Comparison of ENCODE assay signal across 8 cellular contexts in genomic region chr9:93501406-93501805, GRCh38. TPM values are rescaled to one million over a fixed set of nuclear protein-coding genes. Genes with fewer than 3 reads are reported as not detected.
DNase-seq lines count a peak whose midpoint lies in the region; ATAC-seq, FAIRE-seq and TF ChIP-seq lines count a peak whose summit lies in the region.

No MANE protein-coding gene starts in this region.

- peak overlapping the region; percentile 65 for H3K27ac ChIP-seq in CD4-positive, CD25-positive, alpha-beta regulatory T cell (ENCODE audit: insufficient read depth, low read length, poor library complexity, severe bottlenecking)
- H3K27ac ChIP-seq in endothelial cell of umbilical vein (ENCODE audit: insufficient read depth, low read depth, low read length) (peak overlapping the region; percentile 46), osteoblast (ENCODE audit: low read depth, low read length) (peak overlapping the region; percentile 8)

- no peaks in the 10 kb centered on the region for H3K27me3 ChIP-seq in CD4-positive, CD25-positive, alpha-beta regulatory T cell (ENCODE audit: control insufficient read depth, insufficient read depth, low read length)
- H3K27me3 ChIP-seq in endothelial cell of umbilical vein (ENCODE audit: control insufficient read depth in 2 of 2, insufficient read depth in 2 of 2, low read length in 2 of 2) (no peaks in the 10 kb centered on the region), osteoblast (ENCODE audit: insufficient read depth, low read length) (no peaks in the 10 kb centered on the region)

- dilution Hi-C loops in endothelial cell of umbilical vein (cut with MboI; ENCODE audit: extremely low pct_ligation_motif_present, low sequenced_read_pairs): no loop called here

- peak overlapping the region; percentile 80 to 90 (median 85) for H3K4me3 Mint-ChIP-seq in CD4-positive, CD25-positive, alpha-beta regulatory T cell
- H3K4me3 Mint-ChIP-seq in nephron progenitor cell: no peak overlapping the region

- H3K27me3 Mint-ChIP-seq in CD4-positive, CD25-positive, alpha-beta regulatory T cell: no peaks in the 10 kb centered on the region
- H3K27me3 Mint-ChIP-seq in nephron progenitor cell (ENCODE audit: low read depth, poor library complexity): no peaks in the 10 kb centered on the region

- intact Hi-C loops in endothelial cell of umbilical vein (cut with micrococcal nuclease): loop anchor here (5.0 kb wide), 1 partner anchor 49 kb away; the partner anchor contains the start of genes FAM120A and FAM120AOS

- peak overlapping the region; percentile 94 to 97 (median 97) for H3K27ac Mint-ChIP-seq in CD4-positive, CD25-positive, alpha-beta regulatory T cell
- H3K27ac Mint-ChIP-seq in nephron progenitor cell: no peak overlapping the region

- H2AFZ ChIP-seq in endothelial cell of umbilical vein (ENCODE audit: low read depth, low read length) (no peak overlapping the region), osteoblast (ENCODE audit: low read length) (peak overlapping the region; percentile 3)

- H3K79me2 ChIP-seq in endothelial cell of umbilical vein (ENCODE audit: control insufficient read depth, insufficient read depth, low read length) (peaks cover 69% of the 10 kb centered on the region), osteoblast (ENCODE audit: insufficient read depth, low read length) (peaks cover 65% of the 10 kb centered on the region)

- peaks cover 38 to 65% (median 45%) of the 10 kb centered on the region in 4 donors for H3K4me1 Mint-ChIP-seq in CD4-positive, CD25-positive, alpha-beta regulatory T cell
- H3K4me1 Mint-ChIP-seq in nephron progenitor cell: peaks cover 10% of the 10 kb centered on the region

- no TSS peak for BruUV-seq in endothelial cell of umbilical vein (replicated peaks; lab: Mats Ljungman, UMichigan)

- peak overlapping the region; percentile 29 for H3K9ac ChIP-seq in endothelial cell of umbilical vein (replicated peaks; ENCODE audit: extremely low read depth, insufficient read depth, low read length)

- H3K9me3 Mint-ChIP-seq in CD4-positive, CD25-positive, alpha-beta regulatory T cell: no peaks in the 10 kb centered on the region
- no peaks in the 10 kb centered on the region for H3K9me3 Mint-ChIP-seq in nephron progenitor cell

- no peak for TF ChIP-seq POLR2A in endothelial cell of umbilical vein (IDR thresholded peaks at IDR 0.05; ENCODE audit: low read depth, low read length)

- H3K4me2 ChIP-seq in endothelial cell of umbilical vein (ENCODE audit: insufficient read depth, low read length) (peak overlapping the region; percentile 84), osteoblast (ENCODE audit: insufficient read depth, low read length) (peak overlapping the region; percentile 65)

- FAIRE-seq in endothelial cell of umbilical vein (lab: Jason Lieb, UNC): peak; percentile 40

- peak in 2 of 3 donors; percentile 33 to 55 for DNase-seq in CD4-positive, CD25-positive, alpha-beta regulatory T cell
- peak; percentile 33 for DNase-seq in RPMI7951 (ENCODE audit: low read depth)
- DNase-seq in endothelial cell of umbilical vein (ENCODE audit: low read depth, low spot score): peak; percentile 58
- peak; percentile 65 for DNase-seq in osteoblast (ENCODE audit: insufficient read length, low spot score, missing footprints)
- DNase-seq in GDM1 (lab: John Stamatoyannopoulos, UW): no peak
- DNase-seq in nephron progenitor cell: no peak

- no peak for TF ChIP-seq CTCF in endothelial cell of umbilical vein (IDR thresholded peaks at IDR 0.05; ENCODE audit: extremely low read depth in 1 of 2, insufficient read depth in 1 of 2, low read depth in 1 of 2, low read length in 2 of 2)
- no peak for TF ChIP-seq CTCF in osteoblast (IDR thresholded peaks at IDR 0.05; ENCODE audit: extremely low read depth, low read depth, low read length)
- TF ChIP-seq CTCF in nephron progenitor cell (IDR thresholded peaks at IDR 0.05): no peak

- peak overlapping the region; percentile 89 for H3K4me3 ChIP-seq in CD4-positive, CD25-positive, alpha-beta regulatory T cell (ENCODE audit: low read depth, low read length)
- H3K4me3 ChIP-seq in endothelial cell of umbilical vein (replicated peaks in 1 of 3; ENCODE audit: insufficient read depth in 1 of 3, low read depth in 1 of 3, low read length in 3 of 3) (peak overlapping the region; percentile 16 to 60 (median 34)), osteoblast (ENCODE audit: insufficient read depth, low read length) (peak overlapping the region; percentile 58)

- POLR2A ChIA-PET in endothelial cell of umbilical vein (lab: Charles Lee): no interaction called here

- H3K36me3 ChIP-seq in CD4-positive, CD25-positive, alpha-beta regulatory T cell (ENCODE audit: control insufficient read depth, insufficient read depth, low read length): peaks cover 41% of the 10 kb centered on the region
- H3K36me3 ChIP-seq in endothelial cell of umbilical vein (ENCODE audit: control insufficient read depth in 2 of 2, extremely low read depth in 1 of 2, insufficient read depth in 2 of 2, low read length in 2 of 2) (peaks cover 16 to 23% of the 10 kb centered on the region in 2 experiments), osteoblast (ENCODE audit: insufficient read depth, low read length) (peaks cover 34% of the 10 kb centered on the region)

- peaks cover 67% of the 10 kb centered on the region for H3K36me3 Mint-ChIP-seq in CD4-positive, CD25-positive, alpha-beta regulatory T cell
- H3K36me3 Mint-ChIP-seq in nephron progenitor cell (ENCODE audit: low read depth): peaks cover 77% of the 10 kb centered on the region

- ATAC-seq in CD4-positive, CD25-positive, alpha-beta regulatory T cell (ENCODE audit: low read depth in 2 of 2): no peak
- no peak for ATAC-seq in HG03095 (IDR thresholded peaks at IDR 0.05; ENCODE audit: unreplicated experiment)
- ATAC-seq in GM21825 (IDR thresholded peaks at IDR 0.05; ENCODE audit: unreplicated experiment): no peak

- no peaks in the 10 kb centered on the region for H3K9me1 ChIP-seq in endothelial cell of umbilical vein (replicated peaks; ENCODE audit: control insufficient read depth, extremely low read depth, insufficient read depth, low read length)

- H4K20me1 ChIP-seq in endothelial cell of umbilical vein (replicated peaks; ENCODE audit: control insufficient read depth, extremely low read depth, insufficient read depth, low read length) (no peaks in the 10 kb centered on the region), osteoblast (ENCODE audit: insufficient read depth, low read length) (peaks cover 4% of the 10 kb centered on the region)

- CTCF ChIA-PET in endothelial cell of umbilical vein (lab: Charles Lee): interaction anchor here (1.3 to 1.4 kb wide), 2 partner anchors 28 to 65 kb away, joined by 3 to 4 read pairs; no protein-coding TSS in a partner anchor

- H3K4me1 ChIP-seq in CD4-positive, CD25-positive, alpha-beta regulatory T cell (ENCODE audit: control insufficient read depth, insufficient read depth, low read length, poor library complexity, severe bottlenecking): peaks cover 14% of the 10 kb centered on the region
- H3K4me1 ChIP-seq in endothelial cell of umbilical vein (ENCODE audit: control insufficient read depth, extremely low read depth, insufficient read depth, low read length) (peaks cover 11% of the 10 kb centered on the region), osteoblast (ENCODE audit: insufficient read depth, low read length) (peaks cover 23% of the 10 kb centered on the region)

- no peaks in the 10 kb centered on the region for H3K9me3 ChIP-seq in CD4-positive, CD25-positive, alpha-beta regulatory T cell (ENCODE audit: control insufficient read depth in 2 of 2, low read length in 2 of 2)
- H3K9me3 ChIP-seq in endothelial cell of umbilical vein (replicated peaks; ENCODE audit: control insufficient read depth, insufficient read depth, low read length) (no peaks in the 10 kb centered on the region), osteoblast (ENCODE audit: low read depth, low read length) (no peaks in the 10 kb centered on the region)

TF ChIP-seq in endothelial cell of umbilical vein, 7 proteins besides CTCF, POLR2A, EP300 and RAD21 (continues in another document):
- TF ChIP-seq MYC (IDR thresholded peaks at IDR 0.05; ENCODE audit: low read depth, low read length) (no peak), EZH2 (IDR thresholded peaks at IDR 0.05; ENCODE audit: borderline replicate concordance, low read depth, low read length, severe bottlenecking) (no peak), GATA2 (IDR thresholded peaks at IDR 0.05; ENCODE audit: insufficient read depth, insufficient read length, low read depth, low read length) (no peak), MAX (IDR thresholded peaks at IDR 0.05; ENCODE audit: insufficient read depth, insufficient read length) (no peak), JUN (IDR thresholded peaks at IDR 0.05; ENCODE audit: borderline replicate concordance, insufficient read depth, insufficient read length, low read depth) (no peak)

RNA-seq across cellular contexts. Expression of gene FAM120AOS, which starts 48.0 kb away (rescaled TPM):
- total RNA-seq in CD4-positive, CD25-positive, alpha-beta regulatory T cell: 45.7 TPM
- 10 to 100 TPM; 50.2 to 64.3 (median 56.5) TPM for polyA plus RNA-seq in CD4-positive, CD25-positive, alpha-beta regulatory T cell
- total RNA-seq in RPMI7951 (2014; rRNA removed; shearing (Covaris generic)): 21.2 and 25.6 TPM in 2 replicates
- total RNA-seq in endothelial cell of umbilical vein (28.8 and 32.4 TPM in 2 replicates), osteoblast (43.4 and 48.0 TPM in 2 replicates)
- polyA plus RNA-seq in endothelial cell of umbilical vein: 25.9 and 26.4 TPM in 2 replicates
- 27.5 and 29.1 TPM in 2 replicates for polyA plus RNA-seq in endothelial cell of umbilical vein (2011; cell fraction: cytosol; rRNA removed)
- polyA plus RNA-seq in endothelial cell of umbilical vein (2011; cell fraction: nucleus; rRNA removed): 19.3 and 19.6 TPM in 2 replicates
- 25.8 and 35.4 TPM in 2 replicates for polyA plus RNA-seq in endothelial cell of umbilical vein (2012)
- 20.2 and 25.1 TPM in 2 replicates for polyA minus RNA-seq in endothelial cell of umbilical vein
- polyA minus RNA-seq in endothelial cell of umbilical vein (2011; cell fraction: cytosol; rRNA and poly(A)+ RNA removed): 18.7 TPM
- polyA minus RNA-seq in endothelial cell of umbilical vein (2011; cell fraction: nucleus; rRNA and poly(A)+ RNA removed): 15.3 and 19.0 TPM in 2 replicates

RNA-seq across cellular contexts. Expression of gene FAM120A, which starts 49.9 kb away (rescaled TPM):
- 95.7 TPM for total RNA-seq in CD4-positive, CD25-positive, alpha-beta regulatory T cell
- polyA plus RNA-seq in CD4-positive, CD25-positive, alpha-beta regulatory T cell: 10 to 100 TPM; 11.3 to 14.3 (median 12.1) TPM
- 44.1 and 57.1 TPM in 2 replicates for total RNA-seq in RPMI7951 (2014; rRNA removed; shearing (Covaris generic))
- total RNA-seq in endothelial cell of umbilical vein (116 and 126 TPM in 2 replicates), osteoblast (129 and 136 TPM in 2 replicates)
- polyA plus RNA-seq in endothelial cell of umbilical vein: 62.6 and 66.8 TPM in 2 replicates
- 70.5 and 71.0 TPM in 2 replicates for polyA plus RNA-seq in endothelial cell of umbilical vein (2011; cell fraction: cytosol; rRNA removed)
- polyA plus RNA-seq in endothelial cell of umbilical vein (2011; cell fraction: nucleus; rRNA removed): 72.3 and 84.7 TPM in 2 replicates
- 100 and 102 TPM in 2 replicates for polyA plus RNA-seq in endothelial cell of umbilical vein (2012)
- polyA minus RNA-seq in endothelial cell of umbilical vein: 131 and 141 TPM in 2 replicates
- 142 TPM for polyA minus RNA-seq in endothelial cell of umbilical vein (2011; cell fraction: cytosol; rRNA and poly(A)+ RNA removed)
- polyA minus RNA-seq in endothelial cell of umbilical vein (2011; cell fraction: nucleus; rRNA and poly(A)+ RNA removed): 124 and 134 TPM in 2 replicates

Comparison
In these comparisons a context has a peak if more than half of its experiments do, and no peak if none do; other contexts are left out.
1. DNase-seq: peak in CD4-positive, CD25-positive, alpha-beta regulatory T cell (2 of 3), RPMI7951 (single experiment), endothelial cell of umbilical vein (single experiment) and osteoblast (single experiment); none in GDM1 (single experiment) and nephron progenitor cell (single experiment).
2. H3K27ac ChIP-seq: peak in every context shown above with its lines; median percentile 65 in CD4-positive, CD25-positive, alpha-beta regulatory T cell; 46 in endothelial cell of umbilical vein; 8 in osteoblast.
3. H3K4me3 ChIP-seq: peak in every context shown above with its lines; median percentile 89 in CD4-positive, CD25-positive, alpha-beta regulatory T cell; 58 in osteoblast; 34 in endothelial cell of umbilical vein.